ENCODE assay signal across 8 cellular contexts in genomic region chr1:12407050-12407961, GRCh38.
DNase-seq lines count a peak whose midpoint lies in the region; ATAC-seq and TF ChIP-seq lines count a peak whose summit lies in the region.

No MANE protein-coding gene starts in this region.

- H3K4me1 ChIP-seq in mesenchymal stem cell (ENCODE audit: control insufficient read depth, insufficient read depth, low read depth, low read length), result peaks cover 1% of the 10 kb centered on the region
- peaks cover 4 to 6% of the 10 kb centered on the region in 2 donors for H3K4me1 ChIP-seq in aorta (ENCODE audit: control insufficient read depth in 1 of 2, insufficient read depth in 2 of 2, low read length in 2 of 2)

- no peaks in the 10 kb centered on the region for H3K9me3 ChIP-seq in mesenchymal stem cell (ENCODE audit: control insufficient read depth, low read length)
- H3K9me3 ChIP-seq in aorta (ENCODE audit: control insufficient read depth, low read length), result no peaks in the 10 kb centered on the region

- ATAC-seq in aorta (ENCODE audit: low FRiP score), result peak; percentile 65
- no peak for ATAC-seq in GM21423 (IDR thresholded peaks at IDR 0.05; ENCODE audit: unreplicated experiment)

- no peak overlapping the region for H4K91ac ChIP-seq in mesenchymal stem cell (ENCODE audit: low read length)

- DNase-seq in cerebellar cortex (ENCODE audit: low spot score) (peak; percentile 8), mesenchymal stem cell (peak; percentile 47), aorta (no peak), iPS-NIHi7 (ENCODE audit: extremely low spot score) (no peak), NCI-H524 (lab: John Stamatoyannopoulos, UW) (no peak)

- peak overlapping the region; percentile 61 for H3K9ac ChIP-seq in mesenchymal stem cell (ENCODE audit: low read length)

- no peak overlapping the region for H3K27ac ChIP-seq in C4-2B
- H3K27ac ChIP-seq in mesenchymal stem cell (ENCODE audit: low read length, poor library complexity, severe bottlenecking), result no peak overlapping the region
- H3K27ac ChIP-seq in aorta (ENCODE audit: low read depth in 1 of 2, low read length in 2 of 2), result peak overlapping the region; percentile 19 to 57

- TF ChIP-seq CTCF in C4-2B (conservative IDR thresholded peaks at IDR 0.05) (peak; percentile 81), LNCAP (IDR thresholded peaks at IDR 0.05) (peak; percentile 67)

- 72% methylated on average over 6 of the region's 8 CpGs for WGBS in mesenchymal stem cell
- WGBS in aorta, 2 donors, result 23 to 26% methylated on average over 8 of the region's 8 CpGs

- no peak overlapping the region for H2BK120ac ChIP-seq in mesenchymal stem cell (ENCODE audit: low read depth, low read length)

- H3K4me3 ChIP-seq in mesenchymal stem cell (ENCODE audit: insufficient read depth in 1 of 2, low read depth in 1 of 2, low read length in 2 of 2) (peak overlapping the region in 1 of 2 experiments; percentile 25), aorta (ENCODE audit: low read length in 2 of 2) (no peak overlapping the region)

- H3K27me3 ChIP-seq in mesenchymal stem cell (ENCODE audit: control insufficient read depth in 1 of 2, insufficient read depth in 1 of 2, low read length in 2 of 2), result no peaks in the 10 kb centered on the region
- no peaks in the 10 kb centered on the region for H3K27me3 ChIP-seq in aorta (ENCODE audit: control insufficient read depth in 1 of 2, insufficient read depth in 2 of 2, low read length in 1 of 2)

- H3K14ac ChIP-seq in mesenchymal stem cell (ENCODE audit: low read length in 2 of 2), result no peak overlapping the region

- H2BK15ac ChIP-seq in mesenchymal stem cell (ENCODE audit: low read depth, poor library complexity, severe bottlenecking), result no peak overlapping the region

- no peak overlapping the region for H4K8ac ChIP-seq in mesenchymal stem cell (ENCODE audit: low read length)

- intact Hi-C loops in aorta (cut with DNase I), result loop anchor here (2.0 to 10.0 kb wide), 4 partner anchors 55 to 211 kb away; partner anchors contain the start of gene DHRS3 (in 2 of the 2)

- no peak overlapping the region for H2AK5ac ChIP-seq in mesenchymal stem cell (ENCODE audit: low read length, severe bottlenecking)

- no peak overlapping the region for H2BK5ac ChIP-seq in mesenchymal stem cell (ENCODE audit: low read depth, low read length, poor library complexity, severe bottlenecking)

- H3K4ac ChIP-seq in mesenchymal stem cell (ENCODE audit: low read depth in 1 of 2, low read length in 2 of 2), result no peak overlapping the region

- no peak overlapping the region for H2AFZ ChIP-seq in mesenchymal stem cell (ENCODE audit: low read depth, low read length)

- H3K79me1 ChIP-seq in mesenchymal stem cell (replicated peaks; ENCODE audit: low read length, poor library complexity, severe bottlenecking), result no peaks in the 10 kb centered on the region

- no peak overlapping the region for H3K23ac ChIP-seq in mesenchymal stem cell (ENCODE audit: low read length in 2 of 2)

- no peak overlapping the region for H3K4me2 ChIP-seq in mesenchymal stem cell (ENCODE audit: low read length, poor library complexity, severe bottlenecking)

- H3K18ac ChIP-seq in mesenchymal stem cell (ENCODE audit: low read depth in 1 of 2, low read length in 2 of 2), result no peak overlapping the region

- peaks cover 9 to 48% of the 10 kb centered on the region in 2 experiments for H3K36me3 ChIP-seq in mesenchymal stem cell (ENCODE audit: control insufficient read depth in 1 of 2, insufficient read depth in 2 of 2, low read depth in 1 of 2, low read length in 2 of 2)
- H3K36me3 ChIP-seq in aorta (ENCODE audit: control insufficient read depth in 1 of 2, insufficient read depth in 2 of 2, low read length in 1 of 2), result peaks cover 3 to 6% of the 10 kb centered on the region in 2 donors

- H2BK12ac ChIP-seq in mesenchymal stem cell (ENCODE audit: low read length in 2 of 2), result no peak overlapping the region

Comparison
In these comparisons a context has a peak if more than half of its experiments do, and no peak if none do; other contexts are left out.
1. H3K27ac ChIP-seq: peak in aorta (2 of 2); none in C4-2B (single experiment) and mesenchymal stem cell (single experiment).
2. DNase-seq: peak in cerebellar cortex (single experiment) and mesenchymal stem cell (single experiment); none in aorta (0 of 2), iPS-NIHi7 (single experiment) and NCI-H524 (0 of 2).